8 cellular contexts compared by ENCODE assay signal in the genomic region with DNA sequence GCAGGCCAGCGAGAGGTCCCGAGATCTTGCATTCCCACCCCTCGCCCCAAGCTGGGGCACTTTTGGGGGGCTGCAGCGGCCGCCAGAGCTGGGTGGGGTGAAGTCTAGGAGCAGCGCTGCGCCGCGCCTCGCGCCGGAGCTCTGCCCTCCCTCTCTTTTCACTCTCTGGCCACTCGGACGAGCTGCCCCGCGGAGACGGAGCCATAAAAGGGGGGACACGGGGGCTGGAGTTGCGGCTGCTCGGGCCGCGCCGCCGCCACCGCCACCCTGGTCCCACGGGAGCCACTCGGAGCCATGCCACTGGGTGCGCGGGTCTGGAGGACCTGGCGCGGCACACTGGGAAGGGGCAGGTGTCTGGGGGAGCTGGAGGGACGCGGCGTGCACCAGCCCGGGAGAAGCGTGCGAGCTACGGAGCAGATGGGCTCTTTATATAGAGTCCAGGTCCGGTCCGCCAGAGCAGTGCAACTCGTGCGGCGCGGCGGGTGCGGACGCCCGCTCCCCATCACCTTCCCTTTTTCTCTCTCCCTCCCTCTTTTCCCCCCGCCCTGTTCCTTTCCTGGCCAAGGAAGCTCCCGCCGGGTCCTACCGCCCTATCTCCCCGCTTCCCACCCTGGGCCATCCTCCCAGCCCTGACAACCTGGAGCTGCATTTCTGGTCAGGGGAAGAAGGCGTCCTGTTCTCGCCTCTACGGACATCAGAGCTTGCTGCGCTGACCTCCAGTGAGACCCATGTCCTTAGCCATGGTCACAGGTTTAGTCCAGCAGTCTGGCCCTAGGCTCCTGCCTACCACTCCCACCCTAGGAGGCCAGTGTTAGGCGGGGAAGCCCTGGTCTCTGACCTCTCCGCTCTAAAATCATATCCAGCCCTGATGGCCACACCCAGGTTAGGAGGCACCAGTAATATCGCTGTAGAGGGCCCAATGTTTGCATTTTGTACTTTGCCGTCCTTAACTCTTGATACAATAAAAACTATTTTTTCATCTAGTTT. TPM values are rescaled to one million over a fixed set of nuclear protein-coding genes. Genes with fewer than 3 reads are reported as not detected.
DNase-seq lines count a peak whose midpoint lies in the region; ATAC-seq and TF ChIP-seq lines count a peak whose summit lies in the region.
"Had no signal": no experiment of that assay in that cellular context is flagged by ENCODE, and none has a peak within 500 bp of the region (broad histone marks: within the 10 kb centered on the region; RNA-seq: fewer than 3 reads in every experiment).

No MANE protein-coding gene starts in this region.

- DNase-seq in mammary epithelial cell = no peak
- no peak for DNase-seq in kidney epithelial cell (ENCODE audit: low read depth)
- no peak for DNase-seq in DMS153 treated with DMSO at 0.1 percent for 48 hours (lab: John Stamatoyannopoulos, UW; ENCODE audit: unreplicated experiment)
- no peak for DNase-seq in PC-9

- intact Hi-C loops in mammary epithelial cell (cut with micrococcal nuclease) (loop anchor here (10.0 kb wide), 4 partner anchors 111 to 1231 kb away; no protein-coding TSS in a partner anchor), PC-9 (cut with micrococcal nuclease; ENCODE audit: unreplicated experiment) (loop anchor here (10.0 kb wide), 1 partner anchor 1371 kb away; no protein-coding TSS in a partner anchor)

- CTCF ChIA-PET in mammary epithelial cell (lab: Charles Lee; ENCODE audit: low non-redundant PET) = interaction anchor here (0.6 kb wide), 1 partner anchor 481 kb away, joined by 10 read pairs; no protein-coding TSS in a partner anchor
- CTCF ChIA-PET in PC-9 (lab: Charles Lee) = interaction anchor here (1.0 kb wide), 1 partner anchor 8 kb away, joined by 5 read pairs; no protein-coding TSS in a partner anchor

- no peaks in the 10 kb centered on the region for H3K9me2 ChIP-seq in PC-9 (ENCODE audit: insufficient read depth)

- H3K4me2 ChIP-seq in mammary epithelial cell (ENCODE audit: insufficient read depth, low read depth, low read length) (peak overlapping the region; percentile 91), PC-9 (no peak overlapping the region)

- no peak for ATAC-seq in GM18520 (IDR thresholded peaks at IDR 0.05; ENCODE audit: unreplicated experiment)

- peak overlapping the region; percentile 80 for H2AFZ ChIP-seq in mammary epithelial cell (ENCODE audit: low read depth, low read length)
- H2AFZ ChIP-seq in PC-9 = no peak overlapping the region

- no peak overlapping the region for H3K27ac ChIP-seq in HUES48 (ENCODE audit: low read depth, low read length)
- H3K27ac ChIP-seq in mammary epithelial cell (ENCODE audit: insufficient read depth, low read depth, low read length) = no peak overlapping the region
- no peak overlapping the region for H3K27ac ChIP-seq in stomach smooth muscle (ENCODE audit: low read length)
- H3K27ac ChIP-seq in PC-9 = no peak overlapping the region

- H3F3A ChIP-seq in PC-9 (ENCODE audit: insufficient read depth, low read depth) = no peaks in the 10 kb centered on the region

- H3K9ac ChIP-seq in HUES48 (ENCODE audit: low read depth, low read length) = no peak overlapping the region
- H3K9ac ChIP-seq in mammary epithelial cell (ENCODE audit: insufficient read depth, low read length) = no peak overlapping the region
- H3K9ac ChIP-seq in stomach smooth muscle (ENCODE audit: low read length in 2 of 2) = no peak overlapping the region

- no peaks in the 10 kb centered on the region for H3K79me2 ChIP-seq in mammary epithelial cell (ENCODE audit: insufficient read depth, low read length)
- H3K79me2 ChIP-seq in PC-9 (ENCODE audit: low read depth) = no peaks in the 10 kb centered on the region

- H3K9me3 ChIP-seq in HUES48 (ENCODE audit: control insufficient read depth, insufficient read depth, low read length) (no peaks in the 10 kb centered on the region), mammary epithelial cell (replicated peaks; ENCODE audit: insufficient read depth, low read length) (no peaks in the 10 kb centered on the region), stomach smooth muscle (ENCODE audit: control insufficient read depth in 2 of 2, low read length in 2 of 2) (no peaks in the 10 kb centered on the region), PC-9 (ENCODE audit: insufficient read depth, low read depth) (no peaks in the 10 kb centered on the region)

- H3K36me3 ChIP-seq in HUES48 (ENCODE audit: control insufficient read depth, insufficient read depth, low read length) (no peaks in the 10 kb centered on the region), mammary epithelial cell (ENCODE audit: insufficient read depth, low read length) (no peaks in the 10 kb centered on the region), kidney epithelial cell (ENCODE audit: control insufficient read depth, insufficient read depth, low read length) (no peaks in the 10 kb centered on the region), stomach smooth muscle (ENCODE audit: control insufficient read depth in 2 of 2, insufficient read depth in 2 of 2, low read length in 2 of 2) (no peaks in the 10 kb centered on the region), PC-9 (ENCODE audit: low read depth) (no peaks in the 10 kb centered on the region)

- H3K27me3 ChIP-seq in HUES48 (ENCODE audit: control insufficient read depth, insufficient read depth, low read length) (peaks cover 75% of the 10 kb centered on the region), mammary epithelial cell (ENCODE audit: insufficient read depth, low read length) (no peaks in the 10 kb centered on the region), kidney epithelial cell (ENCODE audit: control insufficient read depth, insufficient read depth, low read length) (peaks cover 38% of the 10 kb centered on the region), stomach smooth muscle (ENCODE audit: control insufficient read depth in 1 of 2, insufficient read depth in 2 of 2, low read length in 2 of 2) (peaks cover 47 to 54% of the 10 kb centered on the region in 2 donors), PC-9 (ENCODE audit: insufficient read depth, low read depth) (peaks cover 11% of the 10 kb centered on the region; the same call in 1 of the 2 replicates)

- TF ChIP-seq CTCF in mammary epithelial cell (conservative IDR thresholded peaks at IDR 0.05 in 1 of 2, IDR thresholded peaks at IDR 0.05 in 1 of 2; ENCODE audit: extremely low read depth in 1 of 2, insufficient read depth in 1 of 2, low read depth in 1 of 2, low read length in 2 of 2) = no peak
- no peak for TF ChIP-seq CTCF in kidney epithelial cell (IDR thresholded peaks at IDR 0.05; ENCODE audit: insufficient read depth, low read length, poor library complexity, severe bottlenecking)
- TF ChIP-seq CTCF in PC-9 (conservative IDR thresholded peaks at IDR 0.05) = no peak

- no TSS peak for BruUV-seq in mammary epithelial cell (replicated peaks; lab: Mats Ljungman, UMichigan)
- BruUV-seq in PC-9 (replicated peaks; lab: Mats Ljungman, UMichigan) = no TSS peak

- in situ Hi-C loops in mammary epithelial cell (cut with MboI; ENCODE audit: low sequenced_read_pairs in 2 of 2) = loop anchor here (10.0 to 25.0 kb wide), 2 partner anchors 777 to 1351 kb away; no protein-coding TSS in a partner anchor

- 25% methylated on average over 9 of the region's 61 CpGs for WGBS in mammary epithelial cell (ENCODE audit: low coverage, missing lambda C conversion rate)

- H3K4me1 ChIP-seq in HUES48 (ENCODE audit: control insufficient read depth, insufficient read depth, low read length) (peaks cover 12% of the 10 kb centered on the region; the same call in 1 of the 2 replicates), mammary epithelial cell (ENCODE audit: insufficient read depth, low read length) (peaks cover 28% of the 10 kb centered on the region), stomach smooth muscle (ENCODE audit: control insufficient read depth, insufficient read depth, low read length) (peaks cover 33% of the 10 kb centered on the region), PC-9 (replicated peaks; ENCODE audit: insufficient read depth) (no peaks in the 10 kb centered on the region)

- H3K4me3 ChIP-seq in HUES48 (ENCODE audit: low read depth, low read length) = peak overlapping the region; percentile 76
- H3K4me3 ChIP-seq in mammary epithelial cell (replicated peaks in 1 of 3; ENCODE audit: insufficient read depth in 1 of 3, low read depth in 2 of 3, low read length in 3 of 3) = peak overlapping the region; percentile 33 to 53 (median 53)
- H3K4me3 ChIP-seq in kidney epithelial cell (ENCODE audit: low read depth, low read length) = peak overlapping the region; percentile 41
- H3K4me3 ChIP-seq in stomach smooth muscle (ENCODE audit: low read length in 2 of 2) = peak overlapping the region; percentile 19 to 59
- no peak overlapping the region for H3K4me3 ChIP-seq in PC-9

- POLR2A ChIA-PET in PC-9 (lab: Charles Lee; ENCODE audit: unreplicated experiment) = no interaction called here

- dilution Hi-C loops in mammary epithelial cell (cut with HindIII; ENCODE audit: low sequenced_read_pairs) = no loop called here

- H4K20me1 ChIP-seq in mammary epithelial cell (ENCODE audit: insufficient read depth, low read length) = no peaks in the 10 kb centered on the region
- H4K20me1 ChIP-seq in PC-9 (ENCODE audit: insufficient read depth) = no peaks in the 10 kb centered on the region

RNA-seq across cellular contexts. Expression of a gene that starts 0.9 kb away (rescaled TPM):
- total RNA-seq in mammary epithelial cell (1 to 10 TPM in 1 of 2 donors, under 1 TPM in 1; 0.33 to 1.5 TPM), kidney epithelial cell (1.5 and 2.3 TPM in 2 replicates), PC-9 (2021) (not detected in 2 replicates)
- polyA plus RNA-seq in mammary epithelial cell = 1.6 TPM
- 2.5 TPM for polyA minus RNA-seq in mammary epithelial cell
- polyA plus RNA-seq: IgD-negative memory B cell had no signal
